12 cellular contexts compared by ENCODE assay signal in the genomic region with DNA sequence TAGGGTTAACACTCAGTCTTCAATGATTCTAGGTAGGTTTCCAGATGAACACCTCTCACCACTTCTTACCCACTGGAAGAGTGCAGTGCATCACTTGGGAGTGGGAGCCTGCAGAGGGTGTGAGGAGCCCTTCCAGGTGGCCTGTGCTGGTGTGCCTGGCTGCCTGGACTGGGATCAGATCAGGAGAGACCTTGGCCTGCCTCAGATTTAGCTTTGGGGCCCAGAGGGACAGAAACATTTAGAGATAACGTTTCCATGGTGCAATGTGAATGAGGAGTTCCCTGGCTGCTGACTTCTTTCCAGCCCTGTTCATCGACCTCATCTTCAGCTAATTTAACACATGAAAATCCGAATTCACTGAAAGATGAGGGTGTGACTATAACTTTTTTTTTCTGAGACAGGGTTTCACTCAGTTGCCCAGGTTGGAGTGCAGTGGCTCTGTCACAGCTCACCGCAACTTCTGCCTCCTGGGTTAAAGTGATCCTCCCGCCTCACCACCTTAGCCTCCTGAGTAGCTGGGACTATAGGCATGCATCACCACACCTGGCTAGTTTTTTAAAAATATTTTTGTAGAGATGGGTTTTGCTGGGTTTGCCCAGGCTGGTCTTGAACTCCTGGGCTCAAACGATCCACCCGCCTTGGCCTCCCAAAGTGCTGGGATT. TPM values are rescaled to one million over a fixed set of nuclear protein-coding genes. Genes with fewer than 3 reads are reported as not detected.
DNase-seq lines count a peak whose midpoint lies in the region; ATAC-seq and TF ChIP-seq lines count a peak whose summit lies in the region.
"Had no signal": no experiment of that assay in that cellular context is flagged by ENCODE, and none has a peak within 500 bp of the region (broad histone marks: within the 10 kb centered on the region; RNA-seq: fewer than 3 reads in every experiment).

No MANE protein-coding gene starts in this region.

- DNase-seq in stimulated activated naive CD8-positive, alpha-beta T cell treated with anti-CD3 and anti-CD28 coated beads, Interleukin-15, amount 100 ng/mL, for 72 hours = no peak
- DNase-seq in esophagus muscularis mucosa (ENCODE audit: extremely low spot score) = no peak
- DNase-seq in nephron progenitor cell = no peak
- no peak for DNase-seq in aorta
- DNase-seq in NCI-H524 (lab: John Stamatoyannopoulos, UW) = no peak
- no peak for DNase-seq in HEK293T (ENCODE audit: extremely low spot score)
- DNase-seq: GDM1, occipital lobe, PC-9, testis had no signal

- no peaks in the 10 kb centered on the region for H3K27me3 Mint-ChIP-seq in stimulated activated naive CD8-positive, alpha-beta T cell treated with anti-CD3 and anti-CD28 coated beads, Interleukin-15, Interleukin-2, amounts not matched to agents 100 ng/mL and 50 ng/mL, for 24 hours
- no peaks in the 10 kb centered on the region for H3K27me3 Mint-ChIP-seq in stimulated activated naive CD8-positive, alpha-beta T cell treated with anti-CD3 and anti-CD28 coated beads, Interleukin-15, amount 100 ng/mL, for 72 hours
- H3K27me3 Mint-ChIP-seq in nephron progenitor cell (ENCODE audit: low read depth, poor library complexity) = peaks cover 5% of the 10 kb centered on the region

- no peak overlapping the region for H3K4me3 ChIP-seq in esophagus muscularis mucosa
- H3K4me3 ChIP-seq in aorta (ENCODE audit: low read length in 2 of 2) = no peak overlapping the region
- H3K4me3 ChIP-seq: PC-9, testis had no signal

- H3K4me1 ChIP-seq in esophagus muscularis mucosa = peaks cover 91 to 98% (median 96%) of the 10 kb centered on the region in 4 donors
- H3K4me1 ChIP-seq in aorta (ENCODE audit: control insufficient read depth in 1 of 2, insufficient read depth in 2 of 2, low read length in 2 of 2) = peaks cover 4 to 39% of the 10 kb centered on the region in 2 donors

- peaks cover 0 to 4% (median 0%) of the 10 kb centered on the region in 4 donors for H3K36me3 ChIP-seq in esophagus muscularis mucosa
- peaks cover 0 to 3% of the 10 kb centered on the region in 2 donors for H3K36me3 ChIP-seq in aorta (ENCODE audit: control insufficient read depth in 1 of 2, insufficient read depth in 2 of 2, low read length in 1 of 2)

- H3K9me3 ChIP-seq in esophagus muscularis mucosa (no peaks in the 10 kb centered on the region), aorta (ENCODE audit: control insufficient read depth, low read length) (no peaks in the 10 kb centered on the region)
- H3K9me3 ChIP-seq: testis had no signal

- peaks cover 98% of the 10 kb centered on the region for H3K4me1 Mint-ChIP-seq in stimulated activated naive CD8-positive, alpha-beta T cell treated with anti-CD3 and anti-CD28 coated beads, Interleukin-15, Interleukin-2, amounts not matched to agents 100 ng/mL and 50 ng/mL, for 24 hours (ENCODE audit: low read depth)
- H3K4me1 Mint-ChIP-seq in stimulated activated naive CD8-positive, alpha-beta T cell treated with anti-CD3 and anti-CD28 coated beads, Interleukin-15, amount 100 ng/mL, for 72 hours = peaks cover 99% of the 10 kb centered on the region
- H3K4me1 Mint-ChIP-seq in nephron progenitor cell = peaks cover 55% of the 10 kb centered on the region

- no peak for TF ChIP-seq CTCF in esophagus muscularis mucosa (IDR thresholded peaks at IDR 0.05)
- no peak for TF ChIP-seq CTCF in nephron progenitor cell (IDR thresholded peaks at IDR 0.05)

- 68% methylated on average over 7 of the region's 7 CpGs for WGBS in esophagus muscularis mucosa
- WGBS in aorta, 2 donors = 56 to 63% methylated on average over 7 of the region's 7 CpGs

- H3K4me3 Mint-ChIP-seq in stimulated activated naive CD8-positive, alpha-beta T cell treated with anti-CD3 and anti-CD28 coated beads, Interleukin-15, Interleukin-2, amounts not matched to agents 100 ng/mL and 50 ng/mL, for 24 hours = no peak overlapping the region
- no peak overlapping the region for H3K4me3 Mint-ChIP-seq in stimulated activated naive CD8-positive, alpha-beta T cell treated with anti-CD3 and anti-CD28 coated beads, Interleukin-15, amount 100 ng/mL, for 72 hours
- H3K4me3 Mint-ChIP-seq in nephron progenitor cell = no peak overlapping the region

- ATAC-seq in stimulated activated naive CD8-positive, alpha-beta T cell treated with anti-CD3 and anti-CD28 coated beads, Interleukin-15, amount 100 ng/mL, for 72 hours = no peak
- peak; percentile 39 for ATAC-seq in aorta (ENCODE audit: low FRiP score)
- ATAC-seq in HG02642 (IDR thresholded peaks at IDR 0.05; ENCODE audit: poor library complexity, unreplicated experiment) = no peak

- intact Hi-C loops in esophagus muscularis mucosa (cut with DNase I) = no loop called here
- intact Hi-C loops in aorta (cut with DNase I) = loop anchor here in 1 of 2 donors (5.0 kb wide), 1 partner anchor 53 kb away; the partner anchor contains the start of gene SUSD6

- H3K27me3 ChIP-seq in esophagus muscularis mucosa (no peaks in the 10 kb centered on the region), aorta (ENCODE audit: control insufficient read depth in 1 of 2, insufficient read depth in 2 of 2, low read length in 1 of 2) (no peaks in the 10 kb centered on the region)
- H3K27me3 ChIP-seq: testis had no signal

- H3K36me3 Mint-ChIP-seq in stimulated activated naive CD8-positive, alpha-beta T cell treated with anti-CD3 and anti-CD28 coated beads, Interleukin-15, Interleukin-2, amounts not matched to agents 100 ng/mL and 50 ng/mL, for 24 hours (ENCODE audit: low read depth) = peaks cover 51% of the 10 kb centered on the region
- H3K36me3 Mint-ChIP-seq in nephron progenitor cell (ENCODE audit: low read depth) = peaks cover 7% of the 10 kb centered on the region

- TF ChIP-seq POLR2A in esophagus muscularis mucosa (IDR thresholded peaks at IDR 0.05; ENCODE audit: low read depth) = no peak

- CTCF ChIA-PET in HEK293T (lab: Yijun Ruan, JAX) = no interaction called here

- POLR2A ChIA-PET in HEK293T (lab: Yijun Ruan, JAX) = interaction anchor here (1.2 kb wide), 1 partner anchor 39 kb away, joined by 3 read pairs; no protein-coding TSS in a partner anchor

- TF ChIP-seq EP300 in esophagus muscularis mucosa (IDR thresholded peaks at IDR 0.05) = no peak

- H3K27ac Mint-ChIP-seq in stimulated activated naive CD8-positive, alpha-beta T cell treated with anti-CD3 and anti-CD28 coated beads, Interleukin-15, Interleukin-2, amounts not matched to agents 100 ng/mL and 50 ng/mL, for 24 hours = peak overlapping the region; percentile 75
- H3K27ac Mint-ChIP-seq in stimulated activated naive CD8-positive, alpha-beta T cell treated with anti-CD3 and anti-CD28 coated beads, Interleukin-15, amount 100 ng/mL, for 72 hours = no peak overlapping the region
- H3K27ac Mint-ChIP-seq in nephron progenitor cell = peak overlapping the region; percentile 9

- H3K27ac ChIP-seq in esophagus muscularis mucosa (replicated peaks in 1 of 4) (peak overlapping the region; percentile 73 to 83 (median 80)), aorta (ENCODE audit: low read depth in 1 of 2, low read length in 2 of 2) (peak overlapping the region in 1 of 2 donors; percentile 29)
- H3K27ac ChIP-seq: PC-9, testis had no signal

- no peaks in the 10 kb centered on the region for H3K9me3 Mint-ChIP-seq in stimulated activated naive CD8-positive, alpha-beta T cell treated with anti-CD3 and anti-CD28 coated beads, Interleukin-15, Interleukin-2, amounts not matched to agents 100 ng/mL and 50 ng/mL, for 24 hours
- peaks cover 0 to 4% of the 10 kb centered on the region in 2 donors for H3K9me3 Mint-ChIP-seq in stimulated activated naive CD8-positive, alpha-beta T cell treated with anti-CD3 and anti-CD28 coated beads, Interleukin-15, amount 100 ng/mL, for 72 hours
- H3K9me3 Mint-ChIP-seq in nephron progenitor cell = no peaks in the 10 kb centered on the region

TF ChIP-seq in HEK293T, 16 proteins besides CTCF, POLR2A, EP300 and RAD21:
- TF ChIP-seq SUZ12 (IDR thresholded peaks at IDR 0.05) (no peak), BHLHE40 (IDR thresholded peaks at IDR 0.05; ENCODE audit: borderline replicate concordance) (no peak), SP1 (IDR thresholded peaks at IDR 0.05) (no peak), PKNOX1 (IDR thresholded peaks at IDR 0.05) (no peak), HDGF (IDR thresholded peaks at IDR 0.05; ENCODE audit: borderline replicate concordance) (no peak), FOXA1 (IDR thresholded peaks at IDR 0.05) (no peak), FOXM1 (IDR thresholded peaks at IDR 0.05; ENCODE audit: borderline replicate concordance) (no peak), ELF4 (IDR thresholded peaks at IDR 0.05) (no peak), LEF1 (IDR thresholded peaks at IDR 0.05; ENCODE audit: borderline replicate concordance) (no peak), L3MBTL2 (conservative IDR thresholded peaks at IDR 0.05) (no peak), ARNT (IDR thresholded peaks at IDR 0.05) (no peak)

RNA-seq across cellular contexts. Expression of gene SUSD6, which starts 53.6 kb away (rescaled TPM):
- total RNA-seq in esophagus muscularis mucosa (10 to 100 TPM; 21.2 to 89.5 (median 43.5) TPM), aorta (10 to 100 TPM; 51.3 to 59.9 TPM)
- 10 to 100 TPM in 1 of 2 donors, 1 to 10 TPM in 1; 7.4 to 16.1 TPM for polyA plus RNA-seq in aorta

Comparison
In these comparisons a context has a peak if more than half of its experiments do, and no peak if none do; other contexts are left out.
1. H3K27ac Mint-ChIP-seq: peak in stimulated activated naive CD8-positive, alpha-beta T cell treated with anti-CD3 and anti-CD28 coated beads, Interleukin-15, Interleukin-2, amounts not matched to agents 100 ng/mL and 50 ng/mL, for 24 hours (single experiment) and nephron progenitor cell (single experiment); none in stimulated activated naive CD8-positive, alpha-beta T cell treated with anti-CD3 and anti-CD28 coated beads, Interleukin-15, amount 100 ng/mL, for 72 hours (0 of 2).